9 cellular contexts compared by ENCODE assay signal in genomic region chr20:49275634-49276033, GRCh38. TPM values are rescaled to one million over a fixed set of nuclear protein-coding genes. Genes with fewer than 3 reads are reported as not detected.
DNase-seq lines count a peak whose midpoint lies in the region; ATAC-seq and TF ChIP-seq lines count a peak whose summit lies in the region.
"Had no signal": no experiment of that assay in that cellular context is flagged by ENCODE, and none has a peak within 500 bp of the region (broad histone marks: within the 10 kb centered on the region; RNA-seq: fewer than 3 reads in every experiment).

No MANE protein-coding gene starts in this region.

- H3K9ac ChIP-seq in fibroblast of lung (ENCODE audit: insufficient read depth, low read length) = no peak overlapping the region

- H4K20me1 ChIP-seq in fibroblast of lung (ENCODE audit: control insufficient read depth, extremely low read depth, insufficient read depth, low read length) = peaks cover 4% of the 10 kb centered on the region

- DNase-seq in T-helper 2 cell treated with Interferon-gamma antibody and Interleukin-4, amounts not matched to agents 5 μg/mL and 100 μg/mL, for 36 hours (ENCODE audit: low spot score) = no peak
- no peak for DNase-seq in T-helper 2 cell
- DNase-seq in SW480 (ENCODE audit: low spot score) = peak; percentile 80
- peak in 1 of 2 donors; percentile 52 for DNase-seq in fibroblast of lung (ENCODE audit: low read depth in 2 of 2)
- DNase-seq in NK-92 treated with Interleukin-12 subunit alpha and Interleukin-12 subunit beta, amount 100 ng/mL, for 24 hours (lab: John Stamatoyannopoulos, UW) = no peak
- DNase-seq in mucosa of gallbladder (ENCODE audit: low spot score) = no peak
- DNase-seq: NCI-H526 treated with DMSO at 0.1 percent for 48 hours had no signal

- H3K4me1 Mint-ChIP-seq in T-helper 2 cell treated with Interferon-gamma antibody and Interleukin-4, amounts not matched to agents 5 μg/mL and 100 μg/mL, for 36 hours (ENCODE audit: low read depth) = peaks cover 43% of the 10 kb centered on the region
- H3K4me1 Mint-ChIP-seq in stimulated activated memory B cell treated with anti-CD40 and anti-IgM and Interleukin-4, amounts not matched to agents 10 μg/mL and 1 μg/mL and 100 μg/mL, for 72 hours = peaks cover 50% of the 10 kb centered on the region

- peaks cover 3% of the 10 kb centered on the region for H3K9me3 ChIP-seq in fibroblast of lung (ENCODE audit: control insufficient read depth, insufficient read depth, low read depth, low read length)

- no peaks in the 10 kb centered on the region for H3K27me3 Mint-ChIP-seq in T-helper 2 cell treated with Interferon-gamma antibody and Interleukin-4, amounts not matched to agents 5 μg/mL and 100 μg/mL, for 36 hours (ENCODE audit: low read depth)
- H3K27me3 Mint-ChIP-seq in stimulated activated memory B cell treated with anti-CD40 and anti-IgM and Interleukin-4, amounts not matched to agents 10 μg/mL and 1 μg/mL and 100 μg/mL, for 72 hours = no peaks in the 10 kb centered on the region

- H3K4me3 ChIP-seq in fibroblast of lung (replicated peaks in 1 of 4; ENCODE audit: control extremely low read depth in 1 of 4, insufficient read depth in 1 of 4, low read depth in 3 of 4, low read length in 4 of 4) = peak overlapping the region in 2 of 4 experiments; percentile 82 to 100

- peaks cover 19% of the 10 kb centered on the region for H3K36me3 ChIP-seq in fibroblast of lung (ENCODE audit: control insufficient read depth, insufficient read depth, low read length)

- peak overlapping the region; percentile 0 for H3K27ac ChIP-seq in fibroblast of lung (ENCODE audit: insufficient read depth, low read length)

- H3K36me3 Mint-ChIP-seq in T-helper 2 cell treated with Interferon-gamma antibody and Interleukin-4, amounts not matched to agents 5 μg/mL and 100 μg/mL, for 36 hours (ENCODE audit: low read depth) = peaks cover 72% of the 10 kb centered on the region
- peaks cover 64% of the 10 kb centered on the region for H3K36me3 Mint-ChIP-seq in stimulated activated memory B cell treated with anti-CD40 and anti-IgM and Interleukin-4, amounts not matched to agents 10 μg/mL and 1 μg/mL and 100 μg/mL, for 72 hours

- no peak for TF ChIP-seq CTCF in fibroblast of lung (conservative IDR thresholded peaks at IDR 0.05 in 1 of 2, IDR thresholded peaks at IDR 0.05 in 1 of 2; ENCODE audit: low read depth in 1 of 2, low read length in 2 of 2)

- peak overlapping the region; percentile 92 for H3K4me2 ChIP-seq in fibroblast of lung (ENCODE audit: extremely low read depth, insufficient read depth, low read length)

- no peaks in the 10 kb centered on the region for H3K27me3 ChIP-seq in fibroblast of lung (ENCODE audit: control insufficient read depth, insufficient read depth, low read length)

- H3K9me3 Mint-ChIP-seq in T-helper 2 cell treated with Interferon-gamma antibody and Interleukin-4, amounts not matched to agents 5 μg/mL and 100 μg/mL, for 36 hours = peaks cover 7% of the 10 kb centered on the region
- peaks cover 4% of the 10 kb centered on the region for H3K9me3 Mint-ChIP-seq in stimulated activated memory B cell treated with anti-CD40 and anti-IgM and Interleukin-4, amounts not matched to agents 10 μg/mL and 1 μg/mL and 100 μg/mL, for 72 hours

- H3K4me3 Mint-ChIP-seq in T-helper 2 cell treated with Interferon-gamma antibody and Interleukin-4, amounts not matched to agents 5 μg/mL and 100 μg/mL, for 36 hours = peak overlapping the region; percentile 99
- peak overlapping the region; percentile 12 for H3K4me3 Mint-ChIP-seq in stimulated activated memory B cell treated with anti-CD40 and anti-IgM and Interleukin-4, amounts not matched to agents 10 μg/mL and 1 μg/mL and 100 μg/mL, for 72 hours

- H3K4me1 ChIP-seq in fibroblast of lung (ENCODE audit: control insufficient read depth, extremely low read depth, insufficient read depth, low read length) = peaks cover 3% of the 10 kb centered on the region

- H2AFZ ChIP-seq in fibroblast of lung (ENCODE audit: low read length) = no peak overlapping the region

- peaks cover 73% of the 10 kb centered on the region for H3K79me2 ChIP-seq in fibroblast of lung (ENCODE audit: control insufficient read depth, insufficient read depth, low read length)

- H3K27ac Mint-ChIP-seq in T-helper 2 cell treated with Interferon-gamma antibody and Interleukin-4, amounts not matched to agents 5 μg/mL and 100 μg/mL, for 36 hours = peak overlapping the region; percentile 69
- H3K27ac Mint-ChIP-seq in stimulated activated memory B cell treated with anti-CD40 and anti-IgM and Interleukin-4, amounts not matched to agents 10 μg/mL and 1 μg/mL and 100 μg/mL, for 72 hours = peak overlapping the region; percentile 100

- ATAC-seq in stimulated activated memory B cell treated with anti-CD40 and anti-IgM and Interleukin-4, amounts not matched to agents 10 μg/mL and 1 μg/mL and 100 μg/mL, for 72 hours = no peak
- no peak for ATAC-seq in GM18511 (IDR thresholded peaks at IDR 0.05; ENCODE audit: unreplicated experiment)

RNA-seq across cellular contexts. Expression of gene ZNFX1, which starts 2.2 kb away (rescaled TPM):
- total RNA-seq in fibroblast of lung (29.5 and 46.2 TPM in 2 replicates), mucosa of gallbladder (35.3 TPM)
- polyA plus RNA-seq in fibroblast of lung = 13.7 and 13.9 TPM in 2 replicates
- polyA plus RNA-seq in fibroblast of lung (2012) = 27.4 and 33.1 TPM in 2 replicates
- polyA minus RNA-seq in fibroblast of lung (ENCODE audit: low replicate concordance) = 99.6 and 104 TPM in 2 replicates

RNA-seq across cellular contexts. Expression of gene DDX27, which starts 56.4 kb away (rescaled TPM):
- 32.5 and 35.7 TPM in 2 replicates for total RNA-seq in fibroblast of lung
- polyA plus RNA-seq in fibroblast of lung = 24.7 and 30.1 TPM in 2 replicates
- 25.8 and 31.4 TPM in 2 replicates for polyA plus RNA-seq in fibroblast of lung (2012)
- 39.9 and 41.4 TPM in 2 replicates for polyA minus RNA-seq in fibroblast of lung (ENCODE audit: low replicate concordance)
- 32.6 TPM for total RNA-seq in mucosa of gallbladder
